11 cellular contexts compared by ENCODE assay signal in genomic region chr9:5455181-5455580, GRCh38. TPM values are rescaled to one million over a fixed set of nuclear protein-coding genes. Genes with fewer than 3 reads are reported as not detected.
DNase-seq lines count a peak whose midpoint lies in the region; ATAC-seq and TF ChIP-seq lines count a peak whose summit lies in the region.
"Had no signal": no experiment of that assay in that cellular context is flagged by ENCODE, and none has a peak within 500 bp of the region (broad histone marks: within the 10 kb centered on the region; RNA-seq: fewer than 3 reads in every experiment).

No MANE protein-coding gene starts in this region.

- DNase-seq in NOMO-1 treated with DMSO at 0.1 percent for 48 hours (lab: John Stamatoyannopoulos, UW; ENCODE audit: unreplicated experiment) (peak; percentile 47), NOMO-1 treated with dmso at 0.1 percent for 144 hours (lab: John Stamatoyannopoulos, UW; ENCODE audit: unreplicated experiment) (no peak), astrocyte of the hippocampus (ENCODE audit: low read depth, low spot score) (peak; percentile 48), psoas muscle (no peak), SHP77 (lab: John Stamatoyannopoulos, UW) (no peak), AML-193 (lab: John Stamatoyannopoulos, UW) (no peak)
- DNase-seq: mesendoderm; NCI-H2171; stimulated activated CD4-positive, alpha-beta T cell treated with anti-CD3 and anti-CD28 coated beads, Interleukin-4, amount 100 ng/mL, for 4 hours had no signal

- H3K9me3 ChIP-seq in psoas muscle = no peaks in the 10 kb centered on the region

- ATAC-seq in HG03442 (IDR thresholded peaks at IDR 0.05; ENCODE audit: unreplicated experiment) (peak; percentile 23), psoas muscle (peak in 3 of 4 donors; percentile 15 to 46 (median 46)), HG03095 (IDR thresholded peaks at IDR 0.05; ENCODE audit: unreplicated experiment) (no peak)

- no peak for TF ChIP-seq CTCF in psoas muscle (IDR thresholded peaks at IDR 0.05)

- intact Hi-C loops in psoas muscle (cut with DNase I) = no loop called here

- WGBS in psoas muscle, 3 donors = 27 to 58% (median 34%) methylated on average over 2 of the region's 2 CpGs

- peaks cover 3% of the 10 kb centered on the region for H3K4me1 ChIP-seq in psoas muscle

- H3K27me3 ChIP-seq in psoas muscle (ENCODE audit: insufficient read depth in 3 of 3, low read length in 2 of 3) = no peaks in the 10 kb centered on the region

- peaks cover 5 to 8% of the 10 kb centered on the region in 2 donors for H3K36me3 ChIP-seq in psoas muscle (ENCODE audit: insufficient read depth in 1 of 2, low read depth in 1 of 2)

- peak overlapping the region; percentile 9 for H3K27ac ChIP-seq in psoas muscle

- peak overlapping the region; percentile 3 for H3K4me3 ChIP-seq in psoas muscle

RNA-seq across cellular contexts. Expression of gene CD274, which starts 4.8 kb away (rescaled TPM):
- 1 to 10 TPM in 3 of 4 donors, under 1 TPM in 1; 0.93 to 4.6 (median 2.1) TPM for total RNA-seq in psoas muscle
- 1 to 10 TPM in 2 of 3 donors, under 1 TPM in 1; 0.69 to 3.3 (median 2.5) TPM for polyA plus RNA-seq in psoas muscle

RNA-seq across cellular contexts. Expression of gene PLGRKT, which starts 17.5 kb away (rescaled TPM):
- total RNA-seq in psoas muscle = 10 to 100 TPM; 21.4 to 32.2 (median 26.8) TPM
- 10 to 100 TPM; 25.0 to 50.4 (median 25.5) TPM for polyA plus RNA-seq in psoas muscle

RNA-seq across cellular contexts. Expression of gene PDCD1LG2, which starts 55.1 kb away (rescaled TPM):
- total RNA-seq in psoas muscle = 1 to 10 TPM in 1 of 4 donors, under 1 TPM in 3; 0.50 to 1.3 (median 0.86) TPM
- under 1 TPM; 0.29 to 0.62 (median 0.38) TPM for polyA plus RNA-seq in psoas muscle

Comparison
In these comparisons a context has a peak if more than half of its experiments do, and no peak if none do; other contexts are left out.
1. DNase-seq: peak in NOMO-1 treated with DMSO at 0.1 percent for 48 hours (single experiment) and astrocyte of the hippocampus (single experiment); none in NOMO-1 treated with dmso at 0.1 percent for 144 hours (single experiment), psoas muscle (0 of 2), SHP77 (0 of 2) and AML-193 (0 of 2).